ENCODE assay signal across 8 cellular contexts in genomic region chr11:926341-926916, GRCh38. TPM values are rescaled to one million over a fixed set of nuclear protein-coding genes. Genes with fewer than 3 reads are reported as not detected.
DNase-seq lines count a peak whose midpoint lies in the region; ATAC-seq and TF ChIP-seq lines count a peak whose summit lies in the region.

No MANE protein-coding gene starts in this region.

- peaks cover 56% of the 10 kb centered on the region for H3K4me1 ChIP-seq in BLaER1
- peaks cover 10% of the 10 kb centered on the region for H3K4me1 ChIP-seq in ovary (ENCODE audit: insufficient read depth)

- peaks cover 11% of the 10 kb centered on the region for H3K4me1 Mint-ChIP-seq in activated T-helper 17 cell treated with anti-CD3 and anti-CD28 coated beads, Interleukin-2, amount 50 U/mL, for 72 hours

- H3K4me3 Mint-ChIP-seq in activated T-helper 17 cell treated with anti-CD3 and anti-CD28 coated beads, Interleukin-2, amount 50 U/mL, for 72 hours, result peak overlapping the region; percentile 86

- H3K9me3 Mint-ChIP-seq in activated T-helper 17 cell treated with anti-CD3 and anti-CD28 coated beads, Interleukin-2, amount 50 U/mL, for 72 hours, result no peaks in the 10 kb centered on the region

- no peak for ATAC-seq in activated T-helper 17 cell treated with anti-CD3 and anti-CD28 coated beads, Interleukin-2, amount 50 U/mL, for 72 hours (replicated peaks)
- ATAC-seq in HG03095 (IDR thresholded peaks at IDR 0.05; ENCODE audit: unreplicated experiment) (no peak), GM18519 (IDR thresholded peaks at IDR 0.05; ENCODE audit: low FRiP score, unreplicated experiment) (no peak), HG02798 (IDR thresholded peaks at IDR 0.05; ENCODE audit: poor library complexity, unreplicated experiment) (no peak)

- H3K36me3 Mint-ChIP-seq in activated T-helper 17 cell treated with anti-CD3 and anti-CD28 coated beads, Interleukin-2, amount 50 U/mL, for 72 hours (ENCODE audit: low read depth), result peaks cover 23% of the 10 kb centered on the region

- intact Hi-C loops in ovary (cut with DNase I), result loop anchor here in 1 of 4 donors (5.0 kb wide), 1 partner anchor 111 kb away; the partner anchor contains the start of gene MUC6

- H3K27ac ChIP-seq in BLaER1 (peak overlapping the region; percentile 57), ovary (peak overlapping the region in 1 of 2 donors; percentile 60)

- H3K36me3 ChIP-seq in BLaER1 (peaks cover 25% of the 10 kb centered on the region), ovary (no peaks in the 10 kb centered on the region)

- H3K27me3 Mint-ChIP-seq in activated T-helper 17 cell treated with anti-CD3 and anti-CD28 coated beads, Interleukin-2, amount 50 U/mL, for 72 hours, result no peaks in the 10 kb centered on the region

- 1 to 2% (median 2%) methylated on average over 24 to 26 of the region's 26 CpGs for WGBS in ovary, 3 donors

- TF ChIP-seq POLR2A in ovary (IDR thresholded peaks at IDR 0.05), result no peak

- peaks cover 50% of the 10 kb centered on the region for H4K20me1 ChIP-seq in BLaER1

- H3K27ac Mint-ChIP-seq in activated T-helper 17 cell treated with anti-CD3 and anti-CD28 coated beads, Interleukin-2, amount 50 U/mL, for 72 hours, result peak overlapping the region; percentile 85

- peak overlapping the region; percentile 82 for H3K9ac ChIP-seq in BLaER1

- H3K4me3 ChIP-seq in BLaER1 (peak overlapping the region; percentile 74), ovary (peak overlapping the region; percentile 99)

- H3K27me3 ChIP-seq in BLaER1 (no peaks in the 10 kb centered on the region), ovary (no peaks in the 10 kb centered on the region)

- DNase-seq in HPDE6-E6E7 (ENCODE audit: extremely low spot score), result peak; percentile 60
- DNase-seq in glomerular visceral epithelial cell (ENCODE audit: extremely low spot score), result peak; percentile 65
- DNase-seq in ovary, result peak in 2 of 5 donors; percentile 43 to 44

- TF ChIP-seq CTCF in ovary (IDR thresholded peaks at IDR 0.05), result no peak

- TF ChIP-seq EP300 in ovary (IDR thresholded peaks at IDR 0.05), result no peak

- H3K9me3 ChIP-seq in BLaER1, result no peaks in the 10 kb centered on the region
- H3K9me3 ChIP-seq in ovary, result no peaks in the 10 kb centered on the region

- H3K4me2 ChIP-seq in BLaER1, result peak overlapping the region; percentile 90

RNA-seq across cellular contexts. Expression of gene AP2A2, which starts 0.8 kb away (rescaled TPM):
- 10 to 100 TPM; 69.1 to 76.2 TPM for total RNA-seq in activated T-helper 17 cell treated with anti-CD3 and anti-CD28 coated beads, Interleukin-2, amount 50 U/mL, for 72 hours
- total RNA-seq in ovary, result 10 to 100 TPM; 27.7 to 80.1 (median 54.0) TPM
- polyA plus RNA-seq in ovary, result 100 to 1,000 TPM in 1 of 2 donors, 10 to 100 TPM in 1; 31.1 to 151 TPM

RNA-seq across cellular contexts. Expression of gene CHID1, which starts 15.8 kb away (rescaled TPM):
- 10 to 100 TPM; 71.9 to 72.6 TPM for total RNA-seq in activated T-helper 17 cell treated with anti-CD3 and anti-CD28 coated beads, Interleukin-2, amount 50 U/mL, for 72 hours
- total RNA-seq in ovary, result 10 to 100 TPM; 62.2 to 90.7 (median 75.7) TPM
- polyA plus RNA-seq in ovary, result 10 to 100 TPM; 41.0 to 68.1 TPM
